ENCODE assay signal across 9 cellular contexts in the genomic region with DNA sequence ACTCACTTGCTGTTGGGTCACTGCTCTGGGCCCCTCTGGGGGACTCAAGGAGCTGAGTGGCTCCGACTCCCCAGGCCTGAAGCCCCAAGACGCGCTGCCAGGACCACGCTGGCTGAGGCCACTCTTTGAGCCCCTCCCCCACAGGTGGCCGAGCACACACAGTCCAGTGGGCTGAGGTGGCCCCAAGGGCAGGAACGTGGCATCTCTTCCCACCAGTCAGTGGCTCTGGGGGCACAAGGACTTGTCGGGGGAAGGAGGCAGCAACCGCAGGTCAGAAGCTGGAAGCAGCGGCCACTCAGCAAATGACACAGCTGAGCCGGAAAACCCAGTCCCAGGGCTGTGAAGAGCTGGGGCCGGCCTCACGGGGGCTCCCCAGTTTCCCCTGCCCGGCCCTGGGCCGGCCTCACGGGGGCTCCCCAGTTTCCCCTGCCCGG. TPM values are rescaled to one million over a fixed set of nuclear protein-coding genes. Genes with fewer than 3 reads are reported as not detected.
A peak's percentile ranks its signal among the peaks of the same experiment; 100 is the strongest.
DNase-seq lines count a peak whose midpoint lies in the region; ATAC-seq, FAIRE-seq and TF ChIP-seq lines count a peak whose summit lies in the region.
"Had no signal": no experiment of that assay in that cellular context is flagged by ENCODE, and none has a peak within 500 bp of the region (broad histone marks: within the 10 kb centered on the region; RNA-seq: fewer than 3 reads in every experiment).

No MANE protein-coding gene starts in this region.

- H3K4me2 ChIP-seq in HCT116 (ENCODE audit: low read length): peak overlapping the region; percentile 81

- DNase-seq in GM12892 (ENCODE audit: insufficient read length) (peak; percentile 50), HCT116 (ENCODE audit: low read depth, low spot score) (no peak), kidney tubule cell (ENCODE audit: low spot score) (peak; percentile 8), tibial nerve (ENCODE audit: low spot score in 2 of 2) (no peak), UCSD-AML1 (lab: John Stamatoyannopoulos, UW; ENCODE audit: unreplicated experiment) (no peak), NCI-H2227 (lab: John Stamatoyannopoulos, UW; ENCODE audit: unreplicated experiment) (no peak), epidermal melanocyte (ENCODE audit: insufficient read length, low spot score) (no peak)
- DNase-seq in activated CD8-positive, alpha-beta T cell treated with anti-CD3 and anti-CD28 coated beads for 36 hours: peak; percentile 52

- H3K9me3 Mint-ChIP-seq in activated CD8-positive, alpha-beta T cell treated with anti-CD3 and anti-CD28 coated beads for 36 hours: no peaks in the 10 kb centered on the region

- no peak for TF ChIP-seq RAD21 in HCT116 (IDR thresholded peaks at IDR 0.05; ENCODE audit: low read depth)

- TF ChIP-seq EP300 in tibial nerve (IDR thresholded peaks at IDR 0.05): no peak

- WGBS in tibial nerve, 2 donors: 18 to 20% methylated on average over 9 to 10 of the region's 16 CpGs

- H3K4me1 ChIP-seq in HCT116 (ENCODE audit: control insufficient read depth in 1 of 2, insufficient read depth in 2 of 2, low read length in 2 of 2) (peaks cover 10 to 15% of the 10 kb centered on the region in 2 experiments; a peak in 3 of 4 replicates), tibial nerve (peaks cover 0 to 14% (median 10%) of the 10 kb centered on the region in 4 donors)

- H3K4me3 ChIP-seq in HCT116 (replicated peaks in 1 of 2; ENCODE audit: low read depth in 1 of 2, low read length in 2 of 2) (peak overlapping the region in 1 of 2 experiments; percentile 48; a peak in 1 of 4 replicates), tibial nerve (peak overlapping the region in 3 of 4 donors; percentile 25 to 49 (median 41))

- BruUV-seq in HCT116 (replicated peaks; lab: Mats Ljungman, UMichigan): no TSS peak

- ATAC-seq in HCT116: peak; percentile 18
- peak; percentile 64 for ATAC-seq in activated CD8-positive, alpha-beta T cell treated with anti-CD3 and anti-CD28 coated beads for 36 hours

- H3K4me1 Mint-ChIP-seq in activated CD8-positive, alpha-beta T cell treated with anti-CD3 and anti-CD28 coated beads for 36 hours (ENCODE audit: low read depth): peaks cover 6% of the 10 kb centered on the region

- no peaks in the 10 kb centered on the region for H3K9me3 ChIP-seq in HCT116 (ENCODE audit: control insufficient read depth in 1 of 2, insufficient read depth in 1 of 2, low read depth in 1 of 2, low read length in 2 of 2)
- H3K9me3 ChIP-seq in tibial nerve: peaks cover 0 to 8% (median 0%) of the 10 kb centered on the region in 4 donors

- H3K36me3 Mint-ChIP-seq in activated CD8-positive, alpha-beta T cell treated with anti-CD3 and anti-CD28 coated beads for 36 hours (ENCODE audit: low read depth): no peaks in the 10 kb centered on the region

- no peaks in the 10 kb centered on the region for H3K9me2 ChIP-seq in HCT116 (ENCODE audit: insufficient read depth)

- peak; percentile 17 for FAIRE-seq in GM12892 (lab: Jason Lieb, UNC)

- H3K9ac ChIP-seq in HCT116 (ENCODE audit: low read length): peak overlapping the region; percentile 51; the same call in 1 of the 2 replicates

- TF ChIP-seq POLR2A in GM12892 (IDR thresholded peaks at IDR 0.05; ENCODE audit: low read depth, low read length) (no peak), HCT116 (IDR thresholded peaks at IDR 0.05; ENCODE audit: borderline replicate concordance, extremely low read depth, insufficient read depth, insufficient read length) (no peak), tibial nerve (IDR thresholded peaks at IDR 0.05) (no peak)

- H3K27ac ChIP-seq in HCT116 (ENCODE audit: low read depth, low read length): peak overlapping the region; percentile 39; the same call in 1 of the 2 replicates
- H3K27ac ChIP-seq in tibial nerve: peak overlapping the region in 2 of 4 donors; percentile 5 to 46

- H3K36me3 ChIP-seq in HCT116 (ENCODE audit: control insufficient read depth in 1 of 2, insufficient read depth in 2 of 2, low read length in 2 of 2) (no peaks in the 10 kb centered on the region), tibial nerve (no peaks in the 10 kb centered on the region)

- H2AFZ ChIP-seq in HCT116 (ENCODE audit: low read depth, low read length, poor library complexity, severe bottlenecking): peak overlapping the region; percentile 97

- peak overlapping the region; percentile 49 for H3K4me3 Mint-ChIP-seq in activated CD8-positive, alpha-beta T cell treated with anti-CD3 and anti-CD28 coated beads for 36 hours

- POLR2A ChIA-PET in HCT116 (lab: Charles Lee): no interaction called here
- POLR2A ChIA-PET in activated CD8-positive, alpha-beta T cell treated with anti-CD3 and anti-CD28 coated beads for 36 hours (lab: Charles Lee): interaction anchor here (0.8 kb wide), 1 partner anchor 16 kb away, joined by 4 read pairs; no protein-coding TSS in a partner anchor

- H4K20me1 ChIP-seq in HCT116 (ENCODE audit: insufficient read depth): no peaks in the 10 kb centered on the region

- TF ChIP-seq CTCF in HCT116 (IDR thresholded peaks at IDR 0.05 in 2 of 3, conservative IDR thresholded peaks at IDR 0.05 in 1 of 3; ENCODE audit: borderline replicate concordance in 1 of 3, insufficient read depth in 1 of 3, low read depth in 2 of 3, low read length in 2 of 3): no peak
- no peak for TF ChIP-seq CTCF in activated CD8-positive, alpha-beta T cell treated with anti-CD3 and anti-CD28 coated beads for 36 hours (IDR thresholded peaks at IDR 0.05)
- no peak for TF ChIP-seq CTCF in tibial nerve (IDR thresholded peaks at IDR 0.05)

- RAD21 ChIA-PET in HCT116 (lab: Charles Lee; ENCODE audit: low non-redundant PET in 1 of 2, low total read pairs in 2 of 2, uncharacterized antibody in 2 of 2, unreplicated experiment in 2 of 2): interaction anchor here (1.1 to 2.2 kb wide), 4 partner anchors 17 to 267 kb away, joined by 3 to 12 read pairs (median 8); no protein-coding TSS in a partner anchor

- H3K79me2 ChIP-seq in HCT116 (ENCODE audit: insufficient read depth, low read length): no peaks in the 10 kb centered on the region

- H3K27me3 ChIP-seq in HCT116 (ENCODE audit: insufficient read depth, low read length) (no peaks in the 10 kb centered on the region), tibial nerve (no peaks in the 10 kb centered on the region)

- intact Hi-C loops in HCT116 (cut with micrococcal nuclease): no loop called here
- intact Hi-C loops in activated CD8-positive, alpha-beta T cell treated with anti-CD3 and anti-CD28 coated beads for 36 hours (cut with micrococcal nuclease): loop anchor here (10.0 kb wide), 1 partner anchor 73 kb away; no protein-coding TSS in a partner anchor

- CTCF ChIA-PET in HCT116 (lab: Charles Lee): interaction anchor here (0.8 to 5.8 kb wide), 9 partner anchors 15 to 267 kb away, joined by 3 to 63 read pairs (median 8); no protein-coding TSS in a partner anchor
- CTCF ChIA-PET in activated CD8-positive, alpha-beta T cell treated with anti-CD3 and anti-CD28 coated beads for 36 hours (lab: Charles Lee): interaction anchor here (0.7 to 7.3 kb wide), 18 partner anchors 8 to 263 kb away, joined by 3 to 146 read pairs (median 5); no protein-coding TSS in a partner anchor

- H3K27me3 Mint-ChIP-seq in activated CD8-positive, alpha-beta T cell treated with anti-CD3 and anti-CD28 coated beads for 36 hours: peaks cover 2% of the 10 kb centered on the region

- peak overlapping the region; percentile 46 for H3K27ac Mint-ChIP-seq in activated CD8-positive, alpha-beta T cell treated with anti-CD3 and anti-CD28 coated beads for 36 hours

TF ChIP-seq in HCT116, 20 proteins besides CTCF, POLR2A, EP300 and RAD21 (continues in another document):
- TF ChIP-seq SIN3A (IDR thresholded peaks at IDR 0.05; ENCODE audit: low read depth): no peak
- no peak for TF ChIP-seq CBX3 (IDR thresholded peaks at IDR 0.05; ENCODE audit: low read depth)
- TF ChIP-seq EZH2 (IDR thresholded peaks at IDR 0.05): no peak
- TF ChIP-seq, protein P1, sequence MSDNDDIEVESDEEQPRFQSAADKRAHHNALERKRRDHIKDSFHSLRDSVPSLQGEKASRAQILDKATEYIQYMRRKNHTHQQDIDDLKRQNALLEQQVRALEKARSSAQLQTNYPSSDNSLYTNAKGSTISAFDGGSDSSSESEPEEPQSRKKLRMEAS (IDR thresholded peaks at IDR 0.05): no peak
- TF ChIP-seq REST (IDR thresholded peaks at IDR 0.05; ENCODE audit: low read depth): no peak
- no peak for TF ChIP-seq SRF (IDR thresholded peaks at IDR 0.05; ENCODE audit: low read depth)
- TF ChIP-seq ELF1 (IDR thresholded peaks at IDR 0.05; ENCODE audit: borderline replicate concordance, low read depth): no peak
- TF ChIP-seq TCF7L2 (IDR thresholded peaks at IDR 0.05; ENCODE audit: borderline replicate concordance, extremely low read depth, insufficient read depth, insufficient read length): no peak
- no peak for TF ChIP-seq ZNF274 (IDR thresholded peaks at IDR 0.05; ENCODE audit: low read depth, low read length)
- TF ChIP-seq EZH2phosphoT487 (IDR thresholded peaks at IDR 0.05; ENCODE audit: borderline replicate concordance): no peak

RNA-seq across cellular contexts. Expression of gene GRIFIN, which starts 24.1 kb away (rescaled TPM):
- polyA plus RNA-seq in GM12892 (2012; ENCODE audit: missing spikeins): not detected
- not detected for total RNA-seq in HCT116 (2021; ENCODE audit: unreplicated experiment)
- polyA plus RNA-seq in HCT116 (2012): not detected in 2 replicates
- total RNA-seq in activated CD8-positive, alpha-beta T cell treated with anti-CD3 and anti-CD28 coated beads for 36 hours: not detected
- total RNA-seq in tibial nerve: not detected
- total RNA-seq: dermis microvascular lymphatic vessel endothelial cell had no signal

RNA-seq across cellular contexts. Expression of gene CHST12, which starts 48.7 kb away (rescaled TPM):
- polyA plus RNA-seq in GM12892 (2012; ENCODE audit: missing spikeins): 1.4 TPM
- 14.2 TPM for total RNA-seq in HCT116 (2021; ENCODE audit: unreplicated experiment)
- polyA plus RNA-seq in HCT116 (2012): 9.5 and 9.9 TPM in 2 replicates
- total RNA-seq in activated CD8-positive, alpha-beta T cell treated with anti-CD3 and anti-CD28 coated beads for 36 hours: 1 to 10 TPM; 2.9 to 4.7 TPM
- total RNA-seq in tibial nerve: 10 to 100 TPM; 21.0 to 29.9 (median 29.3) TPM

Comparison
In these comparisons a context has a peak if more than half of its experiments do, and no peak if none do; other contexts are left out.
1. DNase-seq: peak in GM12892 (single experiment), activated CD8-positive, alpha-beta T cell treated with anti-CD3 and anti-CD28 coated beads for 36 hours (single experiment) and kidney tubule cell (single experiment); none in HCT116 (single experiment), tibial nerve (0 of 2), UCSD-AML1 (single experiment), NCI-H2227 (single experiment) and epidermal melanocyte (single experiment).